In the genomic region with DNA sequence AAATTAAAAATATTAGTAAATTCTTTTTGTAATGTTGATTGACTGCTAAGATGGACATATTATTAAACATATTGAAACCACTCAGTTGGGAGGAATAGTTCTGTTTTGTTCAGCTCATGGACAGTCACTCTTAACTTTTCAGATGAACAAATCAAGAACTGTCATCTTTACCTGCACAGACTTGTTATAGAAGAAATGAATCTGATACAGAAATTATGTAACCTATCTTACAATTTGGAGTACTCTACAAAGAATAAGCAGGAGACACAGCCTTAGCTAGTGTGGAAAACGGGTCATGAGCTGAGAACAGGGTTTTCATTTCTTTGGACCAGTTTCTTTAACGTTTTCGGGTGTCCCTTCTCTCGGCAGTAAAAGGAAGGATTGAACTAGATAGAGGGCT, we compare ENCODE assay signal across 1 cellular context.
TF ChIP-seq lines count a peak whose summit lies in the region.

No MANE protein-coding gene starts in this region.

TF ChIP-seq in K562, 482 proteins besides CTCF, POLR2A, EP300 and RAD21 (continued from another document):
- TF ChIP-seq, protein P1, sequence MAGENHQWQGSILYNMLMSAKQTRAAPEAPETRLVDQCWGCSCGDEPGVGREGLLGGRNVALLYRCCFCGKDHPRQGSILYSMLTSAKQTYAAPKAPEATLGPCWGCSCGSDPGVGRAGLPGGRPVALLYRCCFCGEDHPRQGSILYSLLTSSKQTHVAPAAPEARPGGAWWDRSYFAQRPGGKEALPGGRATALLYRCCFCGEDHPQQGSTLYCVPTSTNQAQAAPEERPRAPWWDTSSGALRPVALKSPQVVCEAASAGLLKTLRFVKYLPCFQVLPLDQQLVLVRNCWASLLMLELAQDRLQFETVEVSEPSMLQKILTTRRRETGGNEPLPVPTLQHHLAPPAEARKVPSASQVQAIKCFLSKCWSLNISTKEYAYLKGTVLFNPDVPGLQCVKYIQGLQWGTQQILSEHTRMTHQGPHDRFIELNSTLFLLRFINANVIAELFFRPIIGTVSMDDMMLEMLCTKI (IDR thresholded peaks at IDR 0.05; ENCODE audit: partially characterized antibody): no peak
- TF ChIP-seq POLR2G (IDR thresholded peaks at IDR 0.05; ENCODE audit: low read depth, low read length) (no peak), ZBTB7A (IDR thresholded peaks at IDR 0.05; ENCODE audit: borderline replicate concordance, control insufficient read depth, low read depth, low read length) (no peak), NEUROD1 (IDR thresholded peaks at IDR 0.05; ENCODE audit: borderline replicate concordance, low read depth, low read length, partially characterized antibody) (no peak), CEBPB (tag; IDR thresholded peaks at IDR 0.05) (no peak)
- TF ChIP-seq, protein P2, sequence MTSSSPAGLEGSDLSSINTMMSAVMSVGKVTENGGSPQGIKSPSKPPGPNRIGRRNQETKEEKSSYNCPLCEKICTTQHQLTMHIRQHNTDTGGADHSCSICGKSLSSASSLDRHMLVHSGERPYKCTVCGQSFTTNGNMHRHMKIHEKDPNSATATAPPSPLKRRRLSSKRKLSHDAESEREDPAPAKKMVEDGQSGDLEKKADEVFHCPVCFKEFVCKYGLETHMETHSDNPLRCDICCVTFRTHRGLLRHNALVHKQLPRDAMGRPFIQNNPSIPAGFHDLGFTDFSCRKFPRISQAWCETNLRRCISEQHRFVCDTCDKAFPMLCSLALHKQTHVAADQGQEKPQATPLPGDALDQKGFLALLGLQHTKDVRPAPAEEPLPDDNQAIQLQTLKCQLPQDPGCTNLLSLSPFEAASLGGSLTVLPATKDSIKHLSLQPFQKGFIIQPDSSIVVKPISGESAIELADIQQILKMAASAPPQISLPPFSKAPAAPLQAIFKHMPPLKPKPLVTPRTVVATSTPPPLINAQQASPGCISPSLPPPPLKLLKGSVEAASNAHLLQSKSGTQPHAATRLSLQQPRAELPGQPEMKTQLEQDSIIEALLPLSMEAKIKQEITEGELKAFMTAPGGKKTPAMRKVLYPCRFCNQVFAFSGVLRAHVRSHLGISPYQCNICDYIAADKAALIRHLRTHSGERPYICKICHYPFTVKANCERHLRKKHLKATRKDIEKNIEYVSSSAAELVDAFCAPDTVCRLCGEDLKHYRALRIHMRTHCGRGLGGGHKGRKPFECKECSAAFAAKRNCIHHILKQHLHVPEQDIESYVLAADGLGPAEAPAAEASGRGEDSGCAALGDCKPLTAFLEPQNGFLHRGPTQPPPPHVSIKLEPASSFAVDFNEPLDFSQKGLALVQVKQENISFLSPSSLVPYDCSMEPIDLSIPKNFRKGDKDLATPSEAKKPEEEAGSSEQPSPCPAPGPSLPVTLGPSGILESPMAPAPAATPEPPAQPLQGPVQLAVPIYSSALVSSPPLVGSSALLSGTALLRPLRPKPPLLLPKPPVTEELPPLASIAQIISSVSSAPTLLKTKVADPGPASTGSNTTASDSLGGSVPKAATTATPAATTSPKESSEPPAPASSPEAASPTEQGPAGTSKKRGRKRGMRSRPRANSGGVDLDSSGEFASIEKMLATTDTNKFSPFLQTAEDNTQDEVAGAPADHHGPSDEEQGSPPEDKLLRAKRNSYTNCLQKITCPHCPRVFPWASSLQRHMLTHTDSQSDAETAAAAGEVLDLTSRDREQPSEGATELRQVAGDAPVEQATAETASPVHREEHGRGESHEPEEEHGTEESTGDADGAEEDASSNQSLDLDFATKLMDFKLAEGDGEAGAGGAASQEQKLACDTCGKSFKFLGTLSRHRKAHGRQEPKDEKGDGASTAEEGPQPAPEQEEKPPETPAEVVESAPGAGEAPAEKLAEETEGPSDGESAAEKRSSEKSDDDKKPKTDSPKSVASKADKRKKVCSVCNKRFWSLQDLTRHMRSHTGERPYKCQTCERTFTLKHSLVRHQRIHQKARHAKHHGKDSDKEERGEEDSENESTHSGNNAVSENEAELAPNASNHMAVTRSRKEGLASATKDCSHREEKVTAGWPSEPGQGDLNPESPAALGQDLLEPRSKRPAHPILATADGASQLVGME (CRISPR knock-in tag; IDR thresholded peaks at IDR 0.05): no peak
